14 cellular contexts compared by ENCODE assay signal in genomic region chr20:47241345-47241781, GRCh38.
DNase-seq lines count a peak whose midpoint lies in the region; ATAC-seq and TF ChIP-seq lines count a peak whose summit lies in the region.
"Had no signal": no experiment of that assay in that cellular context is flagged by ENCODE, and none has a peak within 500 bp of the region (broad histone marks: within the 10 kb centered on the region; RNA-seq: fewer than 3 reads in every experiment).

No MANE protein-coding gene starts in this region.

- POLR2A ChIA-PET in RWPE1 (lab: Yijun Ruan, JAX; ENCODE audit: low non-redundant PET), result interaction anchor here (0.7 kb wide), 1 partner anchor 238 kb away, joined by 7 read pairs; no protein-coding TSS in a partner anchor

- peaks cover 2% of the 10 kb centered on the region for H3K4me1 Mint-ChIP-seq in progenitor cell of endocrine pancreas (ENCODE audit: low read depth)

- peak overlapping the region; percentile 24 for H3K27ac ChIP-seq in RWPE1
- H3K27ac ChIP-seq: breast epithelium, epithelial cell of prostate, PC-9, psoas muscle had no signal

- TF ChIP-seq POLR2A in GM18505 (IDR thresholded peaks at IDR 0.05; ENCODE audit: borderline replicate concordance, extremely low read depth, insufficient read depth, insufficient read length), result no peak

- ATAC-seq in GM18505 (IDR thresholded peaks at IDR 0.05; ENCODE audit: unreplicated experiment), result no peak

- DNase-seq in EL, result peak; percentile 31
- DNase-seq in RWPE1 (ENCODE audit: low spot score), result no peak
- peak; percentile 99 for DNase-seq in fibroblast of pulmonary artery (ENCODE audit: low read depth)
- no peak for DNase-seq in progenitor cell of endocrine pancreas (ENCODE audit: low spot score, unreplicated experiment)
- DNase-seq in HPDE6-E6E7 (ENCODE audit: extremely low spot score), result no peak
- no peak for DNase-seq in DMS114 treated with DMSO at 0.1 percent for 48 hours (lab: John Stamatoyannopoulos, UW; ENCODE audit: unreplicated experiment)
- DNase-seq in kidney tubule cell (ENCODE audit: low spot score), result no peak
- DNase-seq: activated T-cell treated with anti-CD3 and anti-CD28 coated beads for 4 hours, NCI-H1694 treated with DMSO at 0.1 percent for 48 hours, PC-9, psoas muscle had no signal

- no peak overlapping the region for H3K4me3 Mint-ChIP-seq in progenitor cell of endocrine pancreas (ENCODE audit: low read depth)

- H3K4me3 ChIP-seq in fibroblast of pulmonary artery (replicated peaks; ENCODE audit: low read depth, low read length), result no peak overlapping the region
- H3K4me3 ChIP-seq: breast epithelium, PC-9, psoas muscle had no signal

- H3K9me3 Mint-ChIP-seq in progenitor cell of endocrine pancreas (ENCODE audit: low read depth), result no peaks in the 10 kb centered on the region

- H3K27me3 Mint-ChIP-seq in progenitor cell of endocrine pancreas, result no peaks in the 10 kb centered on the region

- H3K36me3 Mint-ChIP-seq in progenitor cell of endocrine pancreas (ENCODE audit: insufficient read depth), result peaks cover 37% of the 10 kb centered on the region

- CTCF ChIA-PET in RWPE1 (lab: Yijun Ruan, JAX), result interaction anchor here (0.6 to 1.2 kb wide), 4 partner anchors 9 to 259 kb away, joined by 3 to 8 read pairs (median 4); no protein-coding TSS in a partner anchor

- no peak for TF ChIP-seq CTCF in RWPE1 (conservative IDR thresholded peaks at IDR 0.05; ENCODE audit: low read depth)
- no peak for TF ChIP-seq CTCF in fibroblast of pulmonary artery (IDR thresholded peaks at IDR 0.05; ENCODE audit: low read length, missing control alignments)
- TF ChIP-seq CTCF in progenitor cell of endocrine pancreas (IDR thresholded peaks at IDR 0.05; ENCODE audit: unreplicated experiment), result no peak

- H3K27ac Mint-ChIP-seq in progenitor cell of endocrine pancreas, result peak overlapping the region; percentile 63

Comparison
In these comparisons a context has a peak if more than half of its experiments do, and no peak if none do; other contexts are left out.
1. DNase-seq: peak in EL (single experiment) and fibroblast of pulmonary artery (single experiment); none in RWPE1 (single experiment), progenitor cell of endocrine pancreas (single experiment), HPDE6-E6E7 (single experiment), DMS114 treated with DMSO at 0.1 percent for 48 hours (single experiment) and kidney tubule cell (single experiment).